In genomic region chr4:109607976-109608375, GRCh38 we compare ENCODE assay signal across 32 cellular contexts.
"Had no signal": no experiment of that assay in that cellular context is flagged by ENCODE, and none has a peak within 500 bp of the region (broad histone marks: within the 10 kb centered on the region; RNA-seq: fewer than 3 reads in every experiment).

No MANE protein-coding gene starts in this region.

- H3K4me3 Mint-ChIP-seq: immature natural killer cell; mesothelial cell of epicardium; nephron; neural crest cell; stimulated activated effector memory CD8-positive, alpha-beta T cell treated with anti-CD3 and anti-CD28 coated beads, Interleukin-12 subunit alpha, Interleukin-12 subunit beta, amount 100 ng/mL, for 72 hours; stimulated activated naive CD8-positive, alpha-beta T cell treated with anti-CD3 and anti-CD28 coated beads, Interleukin-15, Interleukin-2, amounts not matched to agents 100 ng/mL and 50 ng/mL, for 24 hours had no signal

- H3K4me1 ChIP-seq: left lung, lower lobe of right lung, pancreas, prostate gland, sigmoid colon, suprapubic skin, tibial artery, upper lobe of right lung had no signal

- H3K27ac ChIP-seq: left lung, lower lobe of right lung, pancreas, prostate gland, sigmoid colon, spleen, suprapubic skin, thoracic aorta, tibial artery, upper lobe of right lung had no signal

- ATAC-seq: left colon; left lung; lower lobe of right lung; pancreas; right cardiac atrium; stimulated activated effector memory CD8-positive, alpha-beta T cell treated with anti-CD3 and anti-CD28 coated beads, Interleukin-12 subunit alpha, Interleukin-12 subunit beta, amount 100 ng/mL, for 72 hours; upper lobe of right lung had no signal

- H3K27ac Mint-ChIP-seq: immature natural killer cell; mesothelial cell of epicardium; nephron; stimulated activated effector memory CD8-positive, alpha-beta T cell treated with anti-CD3 and anti-CD28 coated beads, Interleukin-12 subunit alpha, Interleukin-12 subunit beta, amount 100 ng/mL, for 72 hours; stimulated activated naive CD8-positive, alpha-beta T cell treated with anti-CD3 and anti-CD28 coated beads, Interleukin-15, Interleukin-2, amounts not matched to agents 100 ng/mL and 50 ng/mL, for 24 hours had no signal

- H3K4me3 ChIP-seq: left lung, lower lobe of right lung, pancreas, prostate gland, sigmoid colon, spleen, suprapubic skin, thoracic aorta, tibial artery, upper lobe of right lung had no signal

- DNase-seq: hypothalamus; immature natural killer cell; kidney; left colon; left lung; lower lobe of right lung; mammary epithelial cell; mesendoderm; naive B cell; nucleus accumbens; pancreas; posterior cingulate gyrus; retina; right cardiac atrium; sigmoid colon; small intestine; spleen; stimulated activated CD4-positive, alpha-beta T cell treated with anti-CD3 and anti-CD28 coated beads, Interleukin-4, amount 100 ng/mL, for 24 hours; stimulated activated naive CD4-positive, alpha-beta T cell; tibial artery; trophoblast cell; upper lobe of right lung had no signal

- H3K36me3 ChIP-seq: lower lobe of right lung, pancreas, prostate gland, sigmoid colon, suprapubic skin, thoracic aorta, tibial artery, upper lobe of right lung had no signal

- H3K4me1 Mint-ChIP-seq: mesothelial cell of epicardium, nephron, neural crest cell had no signal

- H3K9me3 ChIP-seq: lower lobe of right lung, pancreas, prostate gland, sigmoid colon, upper lobe of right lung had no signal

- FAIRE-seq: islet of Langerhans, kidney, pancreas, small intestine, urothelium cell line had no signal

- H3K27me3 Mint-ChIP-seq: naive B cell; stimulated activated naive CD8-positive, alpha-beta T cell treated with anti-CD3 and anti-CD28 coated beads, Interleukin-15, Interleukin-2, amounts not matched to agents 100 ng/mL and 50 ng/mL, for 24 hours had no signal

- H3K27me3 ChIP-seq: left lung, pancreas, sigmoid colon, spleen, suprapubic skin, tibial artery, upper lobe of right lung had no signal
